ENCODE assay signal across 11 cellular contexts in the genomic region with DNA sequence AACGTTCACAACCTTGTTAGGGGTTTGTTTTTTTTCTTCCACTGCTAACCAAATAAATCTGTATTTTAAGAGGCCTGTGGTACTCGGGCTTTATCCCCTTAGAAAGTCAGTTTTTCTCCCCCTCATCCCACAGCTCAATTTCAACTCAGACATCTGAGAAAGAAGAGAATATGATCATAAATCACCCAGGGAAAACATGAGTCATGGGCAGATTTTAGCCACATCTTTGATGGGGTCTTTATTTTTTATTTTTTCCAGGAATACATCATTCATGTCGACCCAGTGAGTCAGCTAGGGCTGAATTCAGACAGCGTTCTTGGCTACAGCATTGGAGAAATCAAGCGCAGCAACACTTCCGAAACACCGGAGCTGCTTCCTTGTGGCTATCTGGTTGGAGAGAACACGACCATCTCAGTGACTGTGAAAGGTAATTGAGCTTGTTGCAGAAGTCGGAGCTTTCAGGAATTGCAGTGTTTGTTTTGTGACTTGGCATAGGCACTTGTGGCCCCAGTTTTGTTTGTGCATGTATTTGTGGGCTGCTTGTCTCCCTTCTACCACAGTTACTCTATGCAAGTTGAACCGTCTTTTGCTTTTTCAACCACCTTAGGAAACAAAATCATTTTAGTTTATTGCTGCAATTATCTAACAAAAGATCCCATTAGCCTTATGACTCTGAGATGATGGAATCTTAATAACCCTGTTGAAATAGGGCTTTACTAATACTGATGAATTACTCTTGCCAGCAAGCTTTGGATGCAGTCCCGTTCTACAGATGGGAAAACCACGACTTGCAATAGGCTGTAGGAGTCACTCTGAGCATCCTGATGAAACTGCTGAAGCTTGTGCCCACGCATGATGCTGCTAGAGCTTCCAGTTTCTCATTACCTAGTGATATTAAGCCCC.
DNase-seq lines count a peak whose midpoint lies in the region; ATAC-seq, FAIRE-seq and TF ChIP-seq lines count a peak whose summit lies in the region.
"Had no signal": no experiment of that assay in that cellular context is flagged by ENCODE, and none has a peak within 500 bp of the region (broad histone marks: within the 10 kb centered on the region; RNA-seq: fewer than 3 reads in every experiment).

No MANE protein-coding gene starts in this region.

- no peak for ATAC-seq in GM21529 (IDR thresholded peaks at IDR 0.05; ENCODE audit: unreplicated experiment)
- ATAC-seq: foreskin keratinocyte had no signal

- TF ChIP-seq POLR2A in testis (IDR thresholded peaks at IDR 0.05): no peak
- TF ChIP-seq POLR2A in erythroblast (IDR thresholded peaks at IDR 0.05; ENCODE audit: low read length): no peak

- TF ChIP-seq CTCF in astrocyte of the cerebellum (IDR thresholded peaks at IDR 0.05; ENCODE audit: low read depth, low read length, missing control alignments): no peak
- no peak for TF ChIP-seq CTCF in testis (IDR thresholded peaks at IDR 0.05)

- DNase-seq in A172 (ENCODE audit: low spot score): peak; percentile 91
- DNase-seq in HTR-8/SVneo (ENCODE audit: insufficient read length, low spot score): peak; percentile 73
- DNase-seq in astrocyte of the cerebellum (ENCODE audit: low read depth): peak; percentile 88
- DNase-seq in lung microvascular endothelial cell (ENCODE audit: low read depth in 2 of 2): peak; percentile 81 to 95
- DNase-seq in testis: no peak
- DNase-seq in SW480 (ENCODE audit: low spot score): no peak
- no peak for DNase-seq in erythroblast (lab: John Stamatoyannopoulos, UW)
- DNase-seq: foreskin keratinocyte, MV-4-11, pancreas had no signal

- H3K27me3 ChIP-seq in testis: no peaks in the 10 kb centered on the region
- H3K27me3 ChIP-seq: foreskin keratinocyte, pancreas had no signal

- in situ Hi-C loops in astrocyte of the cerebellum (cut with HindIII; ENCODE audit: low sequenced_read_pairs): loop anchor here (5.0 kb wide), 1 partner anchor 75 kb away; no protein-coding TSS in a partner anchor

- 78 to 87% methylated on average over 13 of the region's 13 CpGs for WGBS in testis, 2 donors

- FAIRE-seq in HTR-8/SVneo (lab: Jason Lieb, UNC): no peak
- FAIRE-seq: pancreas had no signal

- no peak overlapping the region for H3K27ac ChIP-seq in testis
- H3K27ac ChIP-seq: pancreas had no signal

- H3K9me3 ChIP-seq in testis: no peaks in the 10 kb centered on the region
- H3K9me3 ChIP-seq: pancreas had no signal

- intact Hi-C loops in testis (cut with DNase I; ENCODE audit: low total_unique reads): no loop called here

- H3K4me1 ChIP-seq in testis: no peaks in the 10 kb centered on the region
- H3K4me1 ChIP-seq: foreskin keratinocyte, pancreas had no signal

- no peaks in the 10 kb centered on the region for H3K36me3 ChIP-seq in testis (ENCODE audit: low read depth, missing control alignments)

- H3K4me3 ChIP-seq in astrocyte of the cerebellum (ENCODE audit: low read depth, low read length): no peak overlapping the region
- no peak overlapping the region for H3K4me3 ChIP-seq in testis
- H3K4me3 ChIP-seq: pancreas had no signal

Comparison
In these comparisons a context has a peak if more than half of its experiments do, and no peak if none do; other contexts are left out.
1. DNase-seq: peak in A172 (single experiment), HTR-8/SVneo (single experiment), astrocyte of the cerebellum (single experiment) and lung microvascular endothelial cell (2 of 2); none in testis (single experiment), SW480 (single experiment) and erythroblast (0 of 2).